In genomic region chr5:176402684-176403083, GRCh38 we compare ENCODE assay signal across 1 cellular context.
TF ChIP-seq lines count a peak whose summit lies in the region.

No MANE protein-coding gene starts in this region.

TF ChIP-seq in H1, 55 proteins besides CTCF, POLR2A, EP300 and RAD21:
- TF ChIP-seq KDM5A (IDR thresholded peaks at IDR 0.05; ENCODE audit: low read length) (no peak), HDAC6 (IDR thresholded peaks at IDR 0.05; ENCODE audit: low read depth, low read length) (no peak), SIX5 (IDR thresholded peaks at IDR 0.05; ENCODE audit: low read depth, low read length) (no peak), RBBP5 (IDR thresholded peaks at IDR 0.05; ENCODE audit: borderline replicate concordance, low read depth, low read length) (no peak), PHF8 (conservative IDR thresholded peaks at IDR 0.05; ENCODE audit: low read depth, low read length) (no peak), GABPA (IDR thresholded peaks at IDR 0.05; ENCODE audit: borderline replicate concordance, insufficient read depth, low read length) (no peak), RXRA (IDR thresholded peaks at IDR 0.05; ENCODE audit: insufficient read depth, low read depth, low read length) (no peak), CBX8 (IDR thresholded peaks at IDR 0.05; ENCODE audit: borderline replicate concordance, low read depth, low read length) (no peak), SIRT6 (IDR thresholded peaks at IDR 0.05; ENCODE audit: low read length) (no peak), SAP30 (IDR thresholded peaks at IDR 0.05; ENCODE audit: insufficient read depth, insufficient replicate concordance, low read length) (no peak), BRCA1 (IDR thresholded peaks at IDR 0.05; ENCODE audit: low read depth, low read length) (no peak), FOSL1 (IDR thresholded peaks at IDR 0.05; ENCODE audit: insufficient read depth, low read depth, low read length) (no peak), EGR1 (IDR thresholded peaks at IDR 0.05; ENCODE audit: borderline replicate concordance, low read depth, low read length) (no peak), CEBPB (IDR thresholded peaks at IDR 0.05; ENCODE audit: low read depth, low read length) (no peak), CTBP2 (IDR thresholded peaks at IDR 0.05; ENCODE audit: borderline replicate concordance, insufficient read depth, insufficient read length, low read length) (no peak), BACH1 (IDR thresholded peaks at IDR 0.05; ENCODE audit: low read length) (no peak), EZH2 (IDR thresholded peaks at IDR 0.05; ENCODE audit: low read depth, low read length, severe bottlenecking) (no peak), BCL11A (IDR thresholded peaks at IDR 0.05; ENCODE audit: low read depth in 2 of 2, low read length in 2 of 2) (no peak), TAF1 (IDR thresholded peaks at IDR 0.05; ENCODE audit: low read depth, low read length) (no peak)
